16 cellular contexts compared by ENCODE assay signal in the genomic region with DNA sequence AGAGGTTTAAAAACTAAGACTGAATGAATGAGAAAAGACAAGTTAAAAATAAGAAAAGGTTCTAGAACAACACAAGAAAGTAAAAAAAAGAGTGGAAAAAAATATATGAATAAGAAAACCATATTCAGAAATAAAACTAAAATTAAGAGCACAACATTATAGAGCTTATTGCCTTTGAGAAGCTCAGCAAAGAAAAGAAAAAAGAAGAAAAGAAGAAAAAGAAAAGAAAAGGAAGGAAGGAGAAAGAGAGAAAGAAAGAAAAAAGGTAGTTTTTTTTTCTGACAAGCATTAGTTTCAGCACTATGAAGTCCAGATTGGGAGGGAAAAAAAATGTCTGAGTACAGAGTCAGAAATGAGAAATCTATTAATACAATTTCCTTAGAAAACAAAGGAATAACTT.
A peak's percentile ranks its signal among the peaks of the same experiment; 100 is the strongest.
DNase-seq lines count a peak whose midpoint lies in the region; ATAC-seq and TF ChIP-seq lines count a peak whose summit lies in the region.
"Had no signal": no experiment of that assay in that cellular context is flagged by ENCODE, and none has a peak within 500 bp of the region (broad histone marks: within the 10 kb centered on the region; RNA-seq: fewer than 3 reads in every experiment).

No MANE protein-coding gene starts in this region.

- no peaks in the 10 kb centered on the region for H3K9me3 Mint-ChIP-seq in activated T-cell treated with anti-CD3 and anti-CD28 coated beads, Interleukin-2, amount 50 U/mL, for 72 hours
- no peaks in the 10 kb centered on the region for H3K9me3 Mint-ChIP-seq in activated T-helper 17 cell treated with anti-CD3 and anti-CD28 coated beads, Interleukin-2, amount 50 U/mL, for 72 hours
- no peaks in the 10 kb centered on the region for H3K9me3 Mint-ChIP-seq in immature natural killer cell
- H3K9me3 Mint-ChIP-seq: CD14-positive monocyte; CD4-positive, alpha-beta memory T cell; H9; IgD-negative memory B cell had no signal

- H3K4me3 ChIP-seq in HEK293 (ENCODE audit: low read depth, low read length) = no peak overlapping the region
- H3K4me3 ChIP-seq: BLaER1 had no signal

- CTCF ChIA-PET in HEK293 (lab: Yijun Ruan, JAX) = interaction anchor here (0.6 to 1.0 kb wide), 2 partner anchors 226 to 250 kb away, joined by 3 to 4 read pairs; no protein-coding TSS in a partner anchor

- peaks cover 0 to 3% of the 10 kb centered on the region in 2 donors for H3K36me3 Mint-ChIP-seq in activated T-cell treated with anti-CD3 and anti-CD28 coated beads, Interleukin-2, amount 50 U/mL, for 72 hours (ENCODE audit: insufficient read depth in 2 of 2)
- H3K36me3 Mint-ChIP-seq in activated T-helper 17 cell treated with anti-CD3 and anti-CD28 coated beads, Interleukin-2, amount 50 U/mL, for 72 hours (ENCODE audit: low read depth) = peaks cover 57% of the 10 kb centered on the region
- peaks cover 0 to 3% (median 3%) of the 10 kb centered on the region in 3 donors for H3K36me3 Mint-ChIP-seq in immature natural killer cell

- POLR2A ChIA-PET in HEK293 (lab: Yijun Ruan, JAX) = no interaction called here

- H3K4me3 Mint-ChIP-seq in activated T-cell treated with anti-CD3 and anti-CD28 coated beads, Interleukin-2, amount 50 U/mL, for 72 hours = no peak overlapping the region
- H3K4me3 Mint-ChIP-seq in activated T-helper 17 cell treated with anti-CD3 and anti-CD28 coated beads, Interleukin-2, amount 50 U/mL, for 72 hours = no peak overlapping the region
- no peak overlapping the region for H3K4me3 Mint-ChIP-seq in immature natural killer cell
- H3K4me3 Mint-ChIP-seq: CD14-positive monocyte, H9, IgD-negative memory B cell had no signal

- peaks cover 14% of the 10 kb centered on the region for H3K4me1 Mint-ChIP-seq in activated T-cell treated with anti-CD3 and anti-CD28 coated beads, Interleukin-2, amount 50 U/mL, for 72 hours (ENCODE audit: low read depth)
- H3K4me1 Mint-ChIP-seq in activated T-helper 17 cell treated with anti-CD3 and anti-CD28 coated beads, Interleukin-2, amount 50 U/mL, for 72 hours = no peaks in the 10 kb centered on the region
- H3K4me1 Mint-ChIP-seq in immature natural killer cell = peaks cover 30 to 34% of the 10 kb centered on the region in 2 donors
- H3K4me1 Mint-ChIP-seq: CD4-positive, alpha-beta memory T cell; H9 had no signal

- no peak for TF ChIP-seq CTCF in HEK293 (tag by site-specific recombination; IDR thresholded peaks at IDR 0.05)

- H3K9me3 ChIP-seq in HEK293 (ENCODE audit: control insufficient read depth, insufficient read depth, low read depth, low read length) = no peaks in the 10 kb centered on the region
- H3K9me3 ChIP-seq: BLaER1 had no signal

- H3K27ac Mint-ChIP-seq in activated T-cell treated with anti-CD3 and anti-CD28 coated beads, Interleukin-2, amount 50 U/mL, for 72 hours = peak overlapping the region; percentile 50
- H3K27ac Mint-ChIP-seq in activated T-helper 17 cell treated with anti-CD3 and anti-CD28 coated beads, Interleukin-2, amount 50 U/mL, for 72 hours = peak overlapping the region; percentile 25
- H3K27ac Mint-ChIP-seq in immature natural killer cell = peak overlapping the region in 1 of 6 donors; percentile 63
- H3K27ac Mint-ChIP-seq: CD14-positive monocyte, H9, IgD-negative memory B cell had no signal

- no peak overlapping the region for H3K27ac ChIP-seq in HEK293 (ENCODE audit: extremely low read depth, low read depth, low read length)
- H3K27ac ChIP-seq: 22Rv1, BLaER1 had no signal

- no peaks in the 10 kb centered on the region for H3K27me3 Mint-ChIP-seq in activated T-cell treated with anti-CD3 and anti-CD28 coated beads, Interleukin-2, amount 50 U/mL, for 72 hours (ENCODE audit: low read depth)
- H3K27me3 Mint-ChIP-seq in activated T-helper 17 cell treated with anti-CD3 and anti-CD28 coated beads, Interleukin-2, amount 50 U/mL, for 72 hours = no peaks in the 10 kb centered on the region
- peaks cover 0 to 4% (median 3%) of the 10 kb centered on the region in 3 donors for H3K27me3 Mint-ChIP-seq in immature natural killer cell (ENCODE audit: low read depth in 3 of 3)
- H3K27me3 Mint-ChIP-seq: CD4-positive, alpha-beta memory T cell; IgD-negative memory B cell had no signal

- DNase-seq in activated T-cell treated with anti-CD3 and anti-CD28 coated beads, Interleukin-2, amount 50 U/mL, for 72 hours = no peak
- no peak for DNase-seq in activated T-cell treated with anti-CD3 and anti-CD28 coated beads, Interleukin-2, amount 50 U/mL, for 48 hours
- DNase-seq in activated CD4-positive, CD25-positive, alpha-beta regulatory T cell (lab: John Stamatoyannopoulos, UW) = no peak
- no peak for DNase-seq in immature natural killer cell
- no peak for DNase-seq in ecto neural progenitor cell (ENCODE audit: low spot score)
- DNase-seq: CD4-positive, alpha-beta memory T cell; DMS153; DMS79; GF-D8; H9 had no signal

- no peaks in the 10 kb centered on the region for H3K36me3 ChIP-seq in HEK293 (ENCODE audit: control insufficient read depth in 2 of 2, insufficient read depth in 1 of 2, low read length in 2 of 2)

- H3K4me1 ChIP-seq in HEK293 (ENCODE audit: control insufficient read depth, insufficient read depth, low read length) = peaks cover 10% of the 10 kb centered on the region

- ATAC-seq in activated T-cell treated with anti-CD3 and anti-CD28 coated beads, Interleukin-2, amount 50 U/mL, for 72 hours (replicated peaks in 1 of 2) = no peak
- no peak for ATAC-seq in activated T-helper 17 cell treated with anti-CD3 and anti-CD28 coated beads, Interleukin-2, amount 50 U/mL, for 72 hours (replicated peaks)

TF ChIP-seq in HEK293, 187 proteins besides CTCF, POLR2A, EP300 and RAD21:
- TF ChIP-seq ZNF366 (tag by site-specific recombination; conservative IDR thresholded peaks at IDR 0.05) (peak; percentile 66), WT1 (tag by site-specific recombination; IDR thresholded peaks at IDR 0.05) (no peak), ZNF112 (tag by site-specific recombination; IDR thresholded peaks at IDR 0.05) (no peak), ZNF146 (tag by site-specific recombination; IDR thresholded peaks at IDR 0.05) (no peak), BCL11A (tag by site-specific recombination; IDR thresholded peaks at IDR 0.05; ENCODE audit: low read depth) (no peak), GLI2 (tag by site-specific recombination; IDR thresholded peaks at IDR 0.05; ENCODE audit: borderline replicate concordance, low read depth) (no peak), ZNF155 (tag by site-specific recombination; IDR thresholded peaks at IDR 0.05) (no peak), ZBTB21 (tag by site-specific recombination; IDR thresholded peaks at IDR 0.05) (no peak), ZNF157 (tag by site-specific recombination; IDR thresholded peaks at IDR 0.05) (no peak), ZNF785 (tag by site-specific recombination; IDR thresholded peaks at IDR 0.05) (no peak)
- TF ChIP-seq, protein P1, sequence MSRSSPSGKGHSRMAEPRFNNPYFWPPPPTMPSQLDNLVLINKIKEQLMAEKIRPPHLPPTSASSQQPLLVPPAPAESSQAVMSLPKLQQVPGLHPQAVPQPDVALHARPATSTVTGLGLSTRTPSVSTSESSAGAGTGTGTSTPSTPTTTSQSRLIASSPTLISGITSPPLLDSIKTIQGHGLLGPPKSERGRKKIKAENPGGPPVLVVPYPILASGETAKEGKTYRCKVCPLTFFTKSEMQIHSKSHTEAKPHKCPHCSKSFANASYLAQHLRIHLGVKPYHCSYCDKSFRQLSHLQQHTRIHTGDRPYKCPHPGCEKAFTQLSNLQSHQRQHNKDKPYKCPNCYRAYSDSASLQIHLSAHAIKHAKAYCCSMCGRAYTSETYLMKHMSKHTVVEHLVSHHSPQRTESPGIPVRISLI (tag by site-specific recombination; IDR thresholded peaks at IDR 0.05) = peak; percentile 43; the same call in 1 of the 2 replicates
